ENCODE assay signal across 11 cellular contexts in genomic region chr4:39029752-39030694, GRCh38. TPM values are rescaled to one million over a fixed set of nuclear protein-coding genes. Genes with fewer than 3 reads are reported as not detected.
DNase-seq lines count a peak whose midpoint lies in the region; ATAC-seq, FAIRE-seq and TF ChIP-seq lines count a peak whose summit lies in the region.
"Had no signal": no experiment of that assay in that cellular context is flagged by ENCODE, and none has a peak within 500 bp of the region (broad histone marks: within the 10 kb centered on the region; RNA-seq: fewer than 3 reads in every experiment).

No MANE protein-coding gene starts in this region.

- H3K4me3 ChIP-seq in SU-DHL-6 (ENCODE audit: insufficient read depth, low read length, poor library complexity, severe bottlenecking) (peak overlapping the region; percentile 73), HepG2 (replicated peaks in 1 of 3; ENCODE audit: insufficient read depth in 1 of 3, low read depth in 2 of 3, low read length in 3 of 3) (no peak overlapping the region), adrenal gland (no peak overlapping the region)
- H3K4me3 ChIP-seq: SJCRH30 had no signal

- H3F3A ChIP-seq in SU-DHL-6 (ENCODE audit: insufficient read depth), result peaks cover 73% of the 10 kb centered on the region

- no peak for TF ChIP-seq RAD21 in HepG2 (CRISPR knock-in tag; IDR thresholded peaks at IDR 0.05)

- TF ChIP-seq CTCF in GM12873 (IDR thresholded peaks at IDR 0.05; ENCODE audit: insufficient read depth, low read depth, low read length, missing control alignments), result peak; percentile 19
- peak; percentile 23 for TF ChIP-seq CTCF in SU-DHL-6 (IDR thresholded peaks at IDR 0.05; ENCODE audit: insufficient read depth, low read length, poor library complexity, severe bottlenecking)
- no peak for TF ChIP-seq CTCF in HepG2 (CRISPR knock-in tag; IDR thresholded peaks at IDR 0.05)
- TF ChIP-seq CTCF in adrenal gland (IDR thresholded peaks at IDR 0.05), result no peak

- H3K27ac ChIP-seq in SU-DHL-6 (ENCODE audit: low read depth, low read length), result peak overlapping the region; percentile 93
- no peak overlapping the region for H3K27ac ChIP-seq in HepG2 (ENCODE audit: extremely low read length, insufficient read depth, low read length)
- no peak overlapping the region for H3K27ac ChIP-seq in adrenal gland
- H3K27ac ChIP-seq: SJCRH30 had no signal

- no peak for TF ChIP-seq EP300 in HepG2 (IDR thresholded peaks at IDR 0.05; ENCODE audit: low read depth in 2 of 2, low read length in 2 of 2)
- no peak for TF ChIP-seq EP300 in HepG2 (CRISPR knock-in tag; IDR thresholded peaks at IDR 0.05; ENCODE audit: borderline replicate concordance)

- H3K79me2 ChIP-seq in SU-DHL-6 (ENCODE audit: insufficient read depth, low read length) (peaks cover 63% of the 10 kb centered on the region), HepG2 (ENCODE audit: insufficient read depth, low read length) (no peaks in the 10 kb centered on the region)

- in situ Hi-C loops in HepG2 (cut with HindIII; ENCODE audit: extremely low pct_ligation_motif_present, low pct_unique_long_range_greater_than_20kb), result no loop called here

- DNase-seq in HepG2 (ENCODE audit: low spot score) (no peak), retina (no peak), D341Med (ENCODE audit: low spot score) (no peak), adrenal gland (no peak)
- DNase-seq: islet precursor cell, SJCRH30 had no signal

- intact Hi-C loops in HepG2 (cut with micrococcal nuclease; ENCODE audit: unreplicated experiment), result no loop called here
- intact Hi-C loops in adrenal gland (cut with DNase I), result no loop called here

- H3K4me1 ChIP-seq in HepG2 (ENCODE audit: insufficient read depth, low read length), result peaks cover 16% of the 10 kb centered on the region
- peaks cover 0 to 4% of the 10 kb centered on the region in 2 donors for H3K4me1 ChIP-seq in adrenal gland (replicated peaks in 1 of 2)
- H3K4me1 ChIP-seq: SJCRH30 had no signal

- no peak overlapping the region for H2AFZ ChIP-seq in SU-DHL-6 (ENCODE audit: low read depth, low read length, severe bottlenecking)
- H2AFZ ChIP-seq in HepG2 (ENCODE audit: low read length), result no peak overlapping the region

- BruUV-seq in HepG2 (replicated peaks; lab: Mats Ljungman, UMichigan), result no TSS peak

- POLR2A ChIA-PET in HepG2 (lab: Yijun Ruan, JAX), result interaction anchor here (0.7 kb wide), 1 partner anchor 16 kb away, joined by 4 read pairs; no protein-coding TSS in a partner anchor

- ATAC-seq in GM21723 (IDR thresholded peaks at IDR 0.05; ENCODE audit: unreplicated experiment) (peak; percentile 34), HepG2 (no peak), HG03097 (IDR thresholded peaks at IDR 0.05; ENCODE audit: low FRiP score, unreplicated experiment) (no peak)

- H3K9me3 ChIP-seq in SU-DHL-6 (ENCODE audit: insufficient read depth, low read length) (no peaks in the 10 kb centered on the region), HepG2 (ENCODE audit: low read length) (no peaks in the 10 kb centered on the region), adrenal gland (replicated peaks in 1 of 3) (no peaks in the 10 kb centered on the region)
- H3K9me3 ChIP-seq: SJCRH30 had no signal

- CTCF ChIA-PET in HepG2 (lab: Yijun Ruan, JAX; ENCODE audit: low intra/inter-chr PET ratio, low total read pairs), result no interaction called here

- peak overlapping the region; percentile 99 for H3K4me2 ChIP-seq in SU-DHL-6 (ENCODE audit: low read depth, low read length, poor library complexity, severe bottlenecking)
- 0 out of 2 replicates have a peak overlapping the region, but pooled peaks have one; percentile 39 for H3K4me2 ChIP-seq in HepG2 (ENCODE audit: low read depth, low read length)

- H3K27me3 ChIP-seq in SU-DHL-6 (ENCODE audit: low read length) (no peaks in the 10 kb centered on the region), HepG2 (ENCODE audit: control insufficient read depth in 1 of 2, insufficient read depth in 2 of 2, low read length in 2 of 2) (no peaks in the 10 kb centered on the region), adrenal gland (no peaks in the 10 kb centered on the region)
- H3K27me3 ChIP-seq: SJCRH30 had no signal

- H3K9me2 ChIP-seq in SU-DHL-6 (replicated peaks; ENCODE audit: insufficient read depth, low read length), result no peaks in the 10 kb centered on the region

- H3K9ac ChIP-seq in SU-DHL-6 (ENCODE audit: low read length), result peak overlapping the region; percentile 66
- H3K9ac ChIP-seq in HepG2 (ENCODE audit: insufficient read depth, low read depth, low read length), result no peak overlapping the region

- no peaks in the 10 kb centered on the region for H4K20me1 ChIP-seq in SU-DHL-6 (ENCODE audit: low read depth, low read length)
- no peaks in the 10 kb centered on the region for H4K20me1 ChIP-seq in HepG2 (ENCODE audit: insufficient read depth, low read length)

- TF ChIP-seq POLR2A in HepG2 (IDR thresholded peaks at IDR 0.05; ENCODE audit: insufficient read depth in 1 of 2, low read depth in 2 of 2, low read length in 2 of 2) (no peak), adrenal gland (IDR thresholded peaks at IDR 0.05) (no peak)

- H3K36me3 ChIP-seq in SU-DHL-6 (ENCODE audit: low read length), result peaks cover 6% of the 10 kb centered on the region; the same call in 1 of the 2 replicates
- H3K36me3 ChIP-seq in HepG2 (replicated peaks in 1 of 2; ENCODE audit: control insufficient read depth in 1 of 2, insufficient read depth in 2 of 2, low read length in 2 of 2), result no peaks in the 10 kb centered on the region
- H3K36me3 ChIP-seq in adrenal gland (replicated peaks in 1 of 2), result no peaks in the 10 kb centered on the region
- H3K36me3 ChIP-seq: SJCRH30 had no signal

- FAIRE-seq in HepG2 (lab: Jason Lieb, UNC), result no peak
- FAIRE-seq: HTR-8/SVneo had no signal

RNA-seq across cellular contexts. Expression of gene TMEM156, which starts 2.2 kb away (rescaled TPM):
- total RNA-seq in HepG2 (2016; rRNA removed; fragmentation: Illumina TruSeq; extraction: Trizol) (not detected in 2 replicates), adrenal gland (1 to 10 TPM in 1 of 8 donors, under 1 TPM in 5, not detected in 2; 0.29 to 1.3 (median 0.76) TPM)
- total RNA-seq in HepG2 (2016; cell fraction: cytosol; rRNA removed; fragmentation: Illumina TruSeq; extraction: Trizol; ENCODE audit: low read depth), result not detected in 2 replicates
- not detected in 2 replicates for total RNA-seq in HepG2 (2016; cell fraction: insoluble cytoplasmic fraction; rRNA removed; fragmentation: Illumina TruSeq; extraction: Trizol)
- not detected in 2 replicates for total RNA-seq in HepG2 (2016; cell fraction: membrane; rRNA removed; fragmentation: Illumina TruSeq; extraction: Trizol)
- not detected in 2 replicates for total RNA-seq in HepG2 (2016; cell fraction: nucleus; rRNA removed; fragmentation: Illumina TruSeq; extraction: Trizol)
- polyA plus RNA-seq in HepG2 (2011; rRNA removed) (1.2 and 1.6 TPM in 2 replicates), adrenal gland (1 to 10 TPM in 2 of 3 donors, under 1 TPM in 1; 0.84 to 4.1 (median 1.0) TPM)
- polyA plus RNA-seq in HepG2 (2011; cell fraction: cytosol; rRNA removed), result 0.63 and 0.91 TPM in 2 replicates
- polyA plus RNA-seq in HepG2 (2011; cell fraction: nucleus; rRNA removed), result 0.13 and 0.31 TPM in 2 replicates
- 0.13 and 1.2 TPM in 2 replicates for polyA plus RNA-seq in HepG2 (2012)
- 0.10 TPM in 1 of 2 replicates, not detected in the other for polyA plus RNA-seq in HepG2 (2016; cell fraction: cytosol; fragmentation: Illumina TruSeq; extraction: Trizol; ENCODE audit: low read depth)
- polyA plus RNA-seq in HepG2 (2016; cell fraction: insoluble cytoplasmic fraction; fragmentation: Illumina TruSeq; extraction: Trizol; ENCODE audit: low read depth), result not detected in 2 replicates
- 0.13 TPM in 1 of 2 replicates, not detected in the other for polyA plus RNA-seq in HepG2 (2016; cell fraction: membrane; fragmentation: Illumina TruSeq; extraction: Trizol; ENCODE audit: low read depth)
- polyA plus RNA-seq in HepG2 (2016; cell fraction: nucleus; fragmentation: Illumina TruSeq; extraction: Trizol; ENCODE audit: insufficient read depth, low read depth), result not detected in 2 replicates
- 0.50 and 1.8 TPM in 2 replicates for polyA minus RNA-seq in HepG2 (2011; rRNA and poly(A)+ RNA removed; ENCODE audit: low replicate concordance)
- polyA minus RNA-seq in HepG2 (2011; cell fraction: cytosol; rRNA and poly(A)+ RNA removed), result 0.49 and 0.62 TPM in 2 replicates
- polyA minus RNA-seq in HepG2 (2011; cell fraction: nucleus; rRNA and poly(A)+ RNA removed), result 1.2 TPM in 2 replicates
- total RNA-seq: SJCRH30 had no signal

RNA-seq across cellular contexts. Expression of gene KLHL5, which starts 32.0 kb away (rescaled TPM):
- total RNA-seq in HepG2 (2016; rRNA removed; fragmentation: Illumina TruSeq; extraction: Trizol), result 36.2 and 45.3 TPM in 2 replicates
- 32.0 and 35.3 TPM in 2 replicates for total RNA-seq in HepG2 (2016; cell fraction: cytosol; rRNA removed; fragmentation: Illumina TruSeq; extraction: Trizol; ENCODE audit: low read depth)
- 36.6 and 44.0 TPM in 2 replicates for total RNA-seq in HepG2 (2016; cell fraction: insoluble cytoplasmic fraction; rRNA removed; fragmentation: Illumina TruSeq; extraction: Trizol)
- 75.4 and 86.1 TPM in 2 replicates for total RNA-seq in HepG2 (2016; cell fraction: membrane; rRNA removed; fragmentation: Illumina TruSeq; extraction: Trizol)
- 26.6 and 27.0 TPM in 2 replicates for total RNA-seq in HepG2 (2016; cell fraction: nucleus; rRNA removed; fragmentation: Illumina TruSeq; extraction: Trizol)
- 32.6 and 38.7 TPM in 2 replicates for polyA plus RNA-seq in HepG2 (2011; rRNA removed)
- polyA plus RNA-seq in HepG2 (2011; cell fraction: cytosol; rRNA removed), result 29.8 and 43.7 TPM in 2 replicates
- polyA plus RNA-seq in HepG2 (2011; cell fraction: nucleus; rRNA removed), result 14.9 and 17.0 TPM in 2 replicates
- 33.7 and 34.6 TPM in 2 replicates for polyA plus RNA-seq in HepG2 (2012)
- 31.2 and 34.0 TPM in 2 replicates for polyA plus RNA-seq in HepG2 (2016; cell fraction: cytosol; fragmentation: Illumina TruSeq; extraction: Trizol; ENCODE audit: low read depth)
- polyA plus RNA-seq in HepG2 (2016; cell fraction: insoluble cytoplasmic fraction; fragmentation: Illumina TruSeq; extraction: Trizol; ENCODE audit: low read depth), result 39.8 and 40.2 TPM in 2 replicates
- polyA plus RNA-seq in HepG2 (2016; cell fraction: membrane; fragmentation: Illumina TruSeq; extraction: Trizol; ENCODE audit: low read depth), result 51.9 and 59.4 TPM in 2 replicates
- polyA plus RNA-seq in HepG2 (2016; cell fraction: nucleus; fragmentation: Illumina TruSeq; extraction: Trizol; ENCODE audit: insufficient read depth, low read depth), result 22.2 and 22.8 TPM in 2 replicates
- 25.9 and 37.5 TPM in 2 replicates for polyA minus RNA-seq in HepG2 (2011; rRNA and poly(A)+ RNA removed; ENCODE audit: low replicate concordance)
- polyA minus RNA-seq in HepG2 (2011; cell fraction: cytosol; rRNA and poly(A)+ RNA removed), result 31.0 and 34.7 TPM in 2 replicates
- 48.0 and 50.0 TPM in 2 replicates for polyA minus RNA-seq in HepG2 (2011; cell fraction: nucleus; rRNA and poly(A)+ RNA removed)
- 10 to 100 TPM; 21.1 to 63.8 (median 36.7) TPM for total RNA-seq in adrenal gland
- polyA plus RNA-seq in adrenal gland, result 10 to 100 TPM; 11.3 to 23.0 (median 13.3) TPM

Comparison
In these comparisons a context has a peak if more than half of its experiments do, and no peak if none do; other contexts are left out.
1. CTCF ChIP-seq: peak in GM12873 (single experiment) and SU-DHL-6 (single experiment); none in HepG2 (single experiment) and adrenal gland (0 of 6).